19 cellular contexts compared by ENCODE assay signal in genomic region chr1:41340655-41341364, GRCh38. TPM values are rescaled to one million over a fixed set of nuclear protein-coding genes. Genes with fewer than 3 reads are reported as not detected.
A peak's percentile ranks its signal among the peaks of the same experiment; 100 is the strongest.
DNase-seq lines count a peak whose midpoint lies in the region; ATAC-seq and TF ChIP-seq lines count a peak whose summit lies in the region.
"Had no signal": no experiment of that assay in that cellular context is flagged by ENCODE, and none has a peak within 500 bp of the region (broad histone marks: within the 10 kb centered on the region; RNA-seq: fewer than 3 reads in every experiment).

No MANE protein-coding gene starts in this region.

- no peak overlapping the region for H3K9ac ChIP-seq in Loucy (ENCODE audit: low read depth, low read length, poor library complexity, severe bottlenecking)
- H3K9ac ChIP-seq: parathyroid adenoma had no signal

- no peak overlapping the region for H3K27ac ChIP-seq in VCaP
- peak overlapping the region; percentile 90 for H3K27ac ChIP-seq in psoas muscle
- H3K27ac ChIP-seq in esophagus squamous epithelium: no peak overlapping the region
- H3K27ac ChIP-seq: parathyroid adenoma, thoracic aorta had no signal

- H4K20me1 ChIP-seq in Loucy (ENCODE audit: insufficient read depth, low read length, poor library complexity, severe bottlenecking): no peaks in the 10 kb centered on the region

- H3K9me3 ChIP-seq in Loucy (ENCODE audit: insufficient read depth, low read depth, low read length) (peaks cover 5% of the 10 kb centered on the region; the same call in 1 of the 2 replicates), psoas muscle (no peaks in the 10 kb centered on the region), esophagus squamous epithelium (peaks cover 0 to 13% (median 6%) of the 10 kb centered on the region in 3 donors)

- no peak for ATAC-seq in psoas muscle
- ATAC-seq: activated CD4-positive, alpha-beta T cell treated with anti-CD3 and anti-CD28 coated beads for 36 hours; activated CD8-positive, alpha-beta memory T cell treated with anti-CD3 and anti-CD28 coated beads, Interleukin-2, amount 10 ng/mL, durations not matched to agents 7 days and 5 days; left lobe of liver; stimulated activated effector memory CD8-positive, alpha-beta T cell treated with anti-CD3 and anti-CD28 coated beads, Interleukin-12 subunit alpha, Interleukin-12 subunit beta, amount 100 ng/mL, for 72 hours had no signal

- H3K4me1 ChIP-seq in Loucy (ENCODE audit: insufficient read depth, low read length, poor library complexity, severe bottlenecking) (peaks cover 6% of the 10 kb centered on the region), psoas muscle (peaks cover 42% of the 10 kb centered on the region), esophagus squamous epithelium (peaks cover 5 to 16% (median 8%) of the 10 kb centered on the region in 3 donors)
- H3K4me1 ChIP-seq: parathyroid adenoma had no signal

- no peaks in the 10 kb centered on the region for H3K79me2 ChIP-seq in Loucy (ENCODE audit: insufficient read depth, low read length)
- H3K79me2 ChIP-seq: parathyroid adenoma had no signal

- no peak for TF ChIP-seq CTCF in Loucy (conservative IDR thresholded peaks at IDR 0.05; ENCODE audit: low read length)
- 0 out of 2 replicates have a peak, but pooled peaks have one; percentile 6 for TF ChIP-seq CTCF in VCaP (conservative IDR thresholded peaks at IDR 0.05)
- TF ChIP-seq CTCF in psoas muscle (IDR thresholded peaks at IDR 0.05): no peak
- TF ChIP-seq CTCF in esophagus squamous epithelium (IDR thresholded peaks at IDR 0.05): no peak

- H3K4me3 ChIP-seq in Loucy (ENCODE audit: low read length, poor library complexity, severe bottlenecking): no peak overlapping the region
- no peak overlapping the region for H3K4me3 ChIP-seq in psoas muscle
- H3K4me3 ChIP-seq in esophagus squamous epithelium: no peak overlapping the region
- H3K4me3 ChIP-seq: A549, thoracic aorta had no signal

- intact Hi-C loops in psoas muscle (cut with DNase I): loop anchor here in 1 of 2 donors (5.0 kb wide), 1 partner anchor 76 kb away; no protein-coding TSS in a partner anchor
- intact Hi-C loops in esophagus squamous epithelium (cut with DNase I): no loop called here

- TF ChIP-seq POLR2A in esophagus squamous epithelium (IDR thresholded peaks at IDR 0.05): no peak

- H3K27me3 ChIP-seq in Loucy (ENCODE audit: insufficient read depth, low read length, poor library complexity, severe bottlenecking) (no peaks in the 10 kb centered on the region), psoas muscle (ENCODE audit: insufficient read depth in 3 of 3, low read length in 2 of 3) (no peaks in the 10 kb centered on the region), esophagus squamous epithelium (peaks cover 0 to 4% (median 0%) of the 10 kb centered on the region in 4 donors)

- 69 to 84% (median 72%) methylated on average over 2 of the region's 2 CpGs for WGBS in psoas muscle, 3 donors
- WGBS in esophagus squamous epithelium, 2 donors: 61 to 64% methylated on average over 2 of the region's 2 CpGs

- peak overlapping the region; percentile 59; the same call in 1 of the 2 replicates for H2AFZ ChIP-seq in Loucy (ENCODE audit: low read length)
- H2AFZ ChIP-seq: parathyroid adenoma had no signal

- DNase-seq in NCI-H2196 (lab: John Stamatoyannopoulos, UW; ENCODE audit: unreplicated experiment) (peak; percentile 16), NCI-H2196 treated with DMSO at 0.1 percent for 48 hours (lab: John Stamatoyannopoulos, UW; ENCODE audit: unreplicated experiment) (no peak), psoas muscle (no peak), activated T-cell treated with anti-CD3 and anti-CD28 coated beads for 4 hours (no peak), NCI-H1417 treated with DMSO at 0.1 percent for 48 hours (lab: John Stamatoyannopoulos, UW) (no peak), esophagus squamous epithelium (lab: John Stamatoyannopoulos, UW) (no peak)
- DNase-seq: activated CD4-positive, alpha-beta T cell treated with anti-CD3 and anti-CD28 coated beads for 36 hours; activated CD8-positive, alpha-beta memory T cell treated with anti-CD3 and anti-CD28 coated beads, Interleukin-2, amount 10 ng/mL, durations not matched to agents 7 days and 5 days; activated naive CD8-positive, alpha-beta T cell treated with anti-CD3 and anti-CD28 coated beads, Interleukin-2, amount 10 ng/mL, durations not matched to agents 7 days and 5 days; effector memory CD4-positive, alpha-beta T cell; NK-92 treated with Interleukin-12 subunit alpha and Interleukin-12 subunit beta, amount 100 ng/mL, for 24 hours had no signal

- H3K36me3 ChIP-seq in Loucy (ENCODE audit: insufficient read depth, low read length) (no peaks in the 10 kb centered on the region), psoas muscle (ENCODE audit: insufficient read depth in 1 of 2, low read depth in 1 of 2) (no peaks in the 10 kb centered on the region), esophagus squamous epithelium (no peaks in the 10 kb centered on the region)
- H3K36me3 ChIP-seq: thoracic aorta had no signal

- H3K9me2 ChIP-seq in Loucy (replicated peaks; ENCODE audit: low read depth, low read length): no peaks in the 10 kb centered on the region

- no peaks in the 10 kb centered on the region for H3F3A ChIP-seq in Loucy (ENCODE audit: low read depth)

- no peak overlapping the region for H3K4me2 ChIP-seq in Loucy (ENCODE audit: low read depth, low read length, poor library complexity, severe bottlenecking)

RNA-seq across cellular contexts. Expression of gene FOXO6, which starts 20.4 kb away (rescaled TPM):
- 1 to 10 TPM in 3 of 4 donors, under 1 TPM in 1; 0.84 to 8.6 (median 3.3) TPM for total RNA-seq in psoas muscle
- polyA plus RNA-seq in psoas muscle: under 1 TPM; 0.42 to 0.88 (median 0.44) TPM
- under 1 TPM in 3 of 4 donors, not detected in 1; 0.18 to 0.53 (median 0.38) TPM for total RNA-seq in esophagus squamous epithelium
- total RNA-seq: activated CD8-positive, alpha-beta memory T cell treated with anti-CD3 and anti-CD28 coated beads, Interleukin-2, amount 10 ng/mL, durations not matched to agents 7 days and 5 days; activated naive CD8-positive, alpha-beta T cell treated with anti-CD3 and anti-CD28 coated beads, Interleukin-2, amount 10 ng/mL, durations not matched to agents 7 days and 5 days had no signal
- polyA plus RNA-seq: fibroblast of lung had no signal
